ENCODE assay signal across 3 cellular contexts in genomic region chr1:106047210-106047609, GRCh38.
A peak's percentile ranks its signal among the peaks of the same experiment; 100 is the strongest.
TF ChIP-seq lines count a peak whose summit lies in the region.

No MANE protein-coding gene starts in this region.

TF ChIP-seq in SK-N-SH, 30 proteins besides CTCF, POLR2A, EP300 and RAD21:
- TF ChIP-seq FOXM1 (IDR thresholded peaks at IDR 0.05; ENCODE audit: low read depth) (no peak), FOXJ3 (CRISPR knock-in tag; IDR thresholded peaks at IDR 0.05) (peak; percentile 81; the same call in 1 of the 2 replicates), MXI1 (IDR thresholded peaks at IDR 0.05; ENCODE audit: low read depth, low read length) (peak; percentile 85; the same call in 1 of the 2 replicates), GABPA (IDR thresholded peaks at IDR 0.05; ENCODE audit: low read depth) (no peak), CHD2 (IDR thresholded peaks at IDR 0.05; ENCODE audit: low read length, partially characterized antibody) (peak; percentile 60), GATA2 (CRISPR knock-in tag; IDR thresholded peaks at IDR 0.05) (peak; percentile 91), TCF12 (IDR thresholded peaks at IDR 0.05) (peak; percentile 31; the same call in 1 of the 2 replicates), RCOR1 (IDR thresholded peaks at IDR 0.05; ENCODE audit: low read length) (peak; percentile 97)
- TF ChIP-seq, protein P1, sequence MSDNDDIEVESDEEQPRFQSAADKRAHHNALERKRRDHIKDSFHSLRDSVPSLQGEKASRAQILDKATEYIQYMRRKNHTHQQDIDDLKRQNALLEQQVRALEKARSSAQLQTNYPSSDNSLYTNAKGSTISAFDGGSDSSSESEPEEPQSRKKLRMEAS (IDR thresholded peaks at IDR 0.05; ENCODE audit: low read depth), result no peak

TF ChIP-seq in SK-N-SH treated with all-trans-retinoic acid at 6 μM for 48 hours, 23 proteins besides CTCF, POLR2A, EP300 and RAD21:
- TF ChIP-seq ZNF70 (CRISPR knock-in tag; IDR thresholded peaks at IDR 0.05) (no peak), TSHZ2 (CRISPR knock-in tag; IDR thresholded peaks at IDR 0.05) (peak; percentile 46; the same call in 1 of the 2 replicates), ZC3H10 (CRISPR knock-in tag; IDR thresholded peaks at IDR 0.05) (no peak), TCF4 (CRISPR knock-in tag; IDR thresholded peaks at IDR 0.05; ENCODE audit: borderline replicate concordance) (peak; percentile 86)

TF ChIP-seq in endothelial cell of umbilical vein, 7 proteins besides CTCF, POLR2A, EP300 and RAD21:
- TF ChIP-seq MYC (IDR thresholded peaks at IDR 0.05; ENCODE audit: low read depth, low read length) (no peak), EZH2 (IDR thresholded peaks at IDR 0.05; ENCODE audit: borderline replicate concordance, low read depth, low read length, severe bottlenecking) (no peak), JUN (IDR thresholded peaks at IDR 0.05; ENCODE audit: borderline replicate concordance, insufficient read depth, insufficient read length, low read depth) (no peak)
